In genomic region chr6:96521267-96521624, GRCh38 we compare ENCODE assay signal across 8 cellular contexts. TPM values are rescaled to one million over a fixed set of nuclear protein-coding genes. Genes with fewer than 3 reads are reported as not detected.
DNase-seq lines count a peak whose midpoint lies in the region; ATAC-seq, FAIRE-seq and TF ChIP-seq lines count a peak whose summit lies in the region.

No MANE protein-coding gene starts in this region.

- H3K4me3 Mint-ChIP-seq in activated naive CD8-positive, alpha-beta T cell: peak overlapping the region; percentile 98

- peak; percentile 30 for ATAC-seq in GM18909 (IDR thresholded peaks at IDR 0.05; ENCODE audit: poor library complexity, unreplicated experiment)
- peak; percentile 11 for ATAC-seq in HG02970 (IDR thresholded peaks at IDR 0.05; ENCODE audit: low FRiP score, unreplicated experiment)

- peak overlapping the region; percentile 99 for H3K27ac Mint-ChIP-seq in activated naive CD8-positive, alpha-beta T cell

- H3K4me1 Mint-ChIP-seq in activated naive CD8-positive, alpha-beta T cell (ENCODE audit: low read depth): peaks cover 34% of the 10 kb centered on the region

- no peaks in the 10 kb centered on the region for H3K9me3 ChIP-seq in subcutaneous abdominal adipose tissue (ENCODE audit: control insufficient read depth in 5 of 5, low read length in 5 of 5)

- DNase-seq in GM12891 (ENCODE audit: insufficient read length, low spot score): no peak
- DNase-seq in NOMO-1 treated with dmso at 0.1 percent for 144 hours (lab: John Stamatoyannopoulos, UW; ENCODE audit: unreplicated experiment): no peak
- no peak for DNase-seq in GM13976 (ENCODE audit: low spot score)

- H3K27ac ChIP-seq in subcutaneous abdominal adipose tissue (ENCODE audit: low read depth, low read length): peak overlapping the region; percentile 97

- H3K4me1 ChIP-seq in subcutaneous abdominal adipose tissue (ENCODE audit: control insufficient read depth in 5 of 5, insufficient read depth in 5 of 5, low read length in 5 of 5): peaks cover 0 to 32% (median 20%) of the 10 kb centered on the region in 5 donors

- H3K27me3 Mint-ChIP-seq in activated naive CD8-positive, alpha-beta T cell: no peaks in the 10 kb centered on the region

- TF ChIP-seq CTCF in GM13976 (IDR thresholded peaks at IDR 0.05; ENCODE audit: borderline replicate concordance, control extremely low read depth, extremely low read depth, insufficient read depth, missing control alignments): no peak

- in situ Hi-C loops in GM13976 (cut with MboI; ENCODE audit: low sequenced_read_pairs, unreplicated experiment): no loop called here

- peak; percentile 5 for FAIRE-seq in islet of Langerhans (lab: Jason Lieb, UNC)
- no peak for FAIRE-seq in GM12891 (lab: Jason Lieb, UNC)

- no peak for TF ChIP-seq POLR2A in GM12891 (IDR thresholded peaks at IDR 0.05; ENCODE audit: low read depth, low read length)

- H3K27me3 ChIP-seq in subcutaneous abdominal adipose tissue (ENCODE audit: control insufficient read depth in 5 of 5, insufficient read depth in 4 of 5, low read length in 5 of 5): no peaks in the 10 kb centered on the region

- H3K36me3 ChIP-seq in subcutaneous abdominal adipose tissue (ENCODE audit: control insufficient read depth in 5 of 5, insufficient read depth in 5 of 5, low read length in 5 of 5): peaks cover 3 to 13% (median 8%) of the 10 kb centered on the region in 5 donors

- peak overlapping the region; percentile 87 to 99 (median 96) for H3K9ac ChIP-seq in subcutaneous abdominal adipose tissue (ENCODE audit: low read length in 5 of 5)

- no peaks in the 10 kb centered on the region for H3K9me3 Mint-ChIP-seq in activated naive CD8-positive, alpha-beta T cell (ENCODE audit: low read depth)

- H3K36me3 Mint-ChIP-seq in activated naive CD8-positive, alpha-beta T cell: peaks cover 3% of the 10 kb centered on the region

- peak overlapping the region; percentile 77 to 95 (median 86) for H3K4me3 ChIP-seq in subcutaneous abdominal adipose tissue (ENCODE audit: low read depth in 1 of 5, low read length in 5 of 5)

TF ChIP-seq in GM12891, 5 proteins besides CTCF, POLR2A, EP300 and RAD21:
- TF ChIP-seq SPI1 (IDR thresholded peaks at IDR 0.05; ENCODE audit: low read depth, low read length): no peak
- no peak for TF ChIP-seq POU2F2 (IDR thresholded peaks at IDR 0.05; ENCODE audit: low read depth, low read length)
- no peak for TF ChIP-seq POLR2AphosphoS5 (IDR thresholded peaks at IDR 0.05; ENCODE audit: low read depth, low read length)
- no peak for TF ChIP-seq TAF1 (IDR thresholded peaks at IDR 0.05; ENCODE audit: low read depth, low read length)
- TF ChIP-seq PAX5 (IDR thresholded peaks at IDR 0.05; ENCODE audit: insufficient read depth, low read length, severe bottlenecking): no peak
TF ChIP-seq in GM12891: peak in this region for 0.

RNA-seq across cellular contexts. Expression of gene UFL1, which starts 0.4 kb away (rescaled TPM):
- 10.2 TPM for polyA plus RNA-seq in GM12891 (2012; ENCODE audit: low read depth, missing spikeins)

RNA-seq across cellular contexts. Expression of gene FHL5, which starts 41.7 kb away (rescaled TPM):
- polyA plus RNA-seq in GM12891 (2012; ENCODE audit: low read depth, missing spikeins): not detected
